In genomic region chr21:33441489-33442477, GRCh38 we compare ENCODE assay signal across 8 cellular contexts. TPM values are rescaled to one million over a fixed set of nuclear protein-coding genes. Genes with fewer than 3 reads are reported as not detected.
DNase-seq lines count a peak whose midpoint lies in the region; ATAC-seq and TF ChIP-seq lines count a peak whose summit lies in the region.

No MANE protein-coding gene starts in this region.

- H3K27ac ChIP-seq in lung (ENCODE audit: low read depth in 1 of 2, low read length in 1 of 2) (peak overlapping the region in 1 of 2 donors; percentile 65), dorsolateral prefrontal cortex (peak overlapping the region in 22 of 59 donors; percentile 2 to 61 (median 28))

- DNase-seq in DMS79 treated with DMSO at 0.1 percent for 48 hours (lab: John Stamatoyannopoulos, UW) (peak; percentile 74), MG63 (peak; percentile 17), amniotic epithelial cell (ENCODE audit: low read depth) (peak; percentile 57), lung (ENCODE audit: low spot score) (peak; percentile 65), dorsolateral prefrontal cortex (no peak)
- no peak for DNase-seq in stimulated activated CD4-positive, alpha-beta T cell treated with anti-CD3 and anti-CD28 coated beads, Interleukin-1b, Interleukin-23, amount 100 ng/mL, for 48 hours

- H3K36me3 ChIP-seq in MG63 = peaks cover 7% of the 10 kb centered on the region
- peaks cover 6 to 7% of the 10 kb centered on the region in 2 donors for H3K36me3 ChIP-seq in lung (ENCODE audit: control insufficient read depth in 2 of 2, insufficient read depth in 2 of 2, low read length in 2 of 2)

- H3K27me3 ChIP-seq in MG63 (no peaks in the 10 kb centered on the region), lung (ENCODE audit: control insufficient read depth, insufficient read depth) (no peaks in the 10 kb centered on the region), dorsolateral prefrontal cortex (no peaks in the 10 kb centered on the region)

- H3K9me3 ChIP-seq in MG63 (no peaks in the 10 kb centered on the region), lung (ENCODE audit: control insufficient read depth in 2 of 2, insufficient read depth in 1 of 2, low read length in 1 of 2) (no peaks in the 10 kb centered on the region)

- peak; percentile 59 for ATAC-seq in GM21528 (IDR thresholded peaks at IDR 0.05; ENCODE audit: low FRiP score, unreplicated experiment)
- peak; percentile 57 for ATAC-seq in lung (ENCODE audit: insufficient read depth, low FRiP score)
- ATAC-seq in HG03139 (IDR thresholded peaks at IDR 0.05; ENCODE audit: unreplicated experiment) = no peak

- intact Hi-C loops in dorsolateral prefrontal cortex (cut with DNase I) = loop anchor here (5.0 to 10.0 kb wide), 4 partner anchors 77 to 609 kb away; no protein-coding TSS in a partner anchor

- H3K4me3 ChIP-seq in MG63 (no peak overlapping the region), lung (no peak overlapping the region), dorsolateral prefrontal cortex (no peak overlapping the region)

- no peak for TF ChIP-seq CTCF in lung (IDR thresholded peaks at IDR 0.05; ENCODE audit: control extremely low read depth, extremely low read depth)
- TF ChIP-seq CTCF in dorsolateral prefrontal cortex (IDR thresholded peaks at IDR 0.05 in 54 of 56, conservative IDR thresholded peaks at IDR 0.05 in 2 of 56; ENCODE audit: low read depth in 1 of 56, partially characterized antibody in 56 of 56) = no peak

- peaks cover 0 to 2% of the 10 kb centered on the region in 2 donors for H3K4me1 ChIP-seq in lung (ENCODE audit: control insufficient read depth in 2 of 2, insufficient read depth in 2 of 2, low read length in 2 of 2)

- 58 to 72% methylated on average over 11 of the region's 11 CpGs for WGBS in lung, 2 donors

RNA-seq across cellular contexts. Expression of gene TMEM50B, which starts 38.0 kb away (rescaled TPM):
- total RNA-seq in MG63 (2014; rRNA removed; shearing (Covaris generic); ENCODE audit: low replicate concordance) = 14.3 and 16.3 TPM in 2 replicates
- total RNA-seq in lung = 10 to 100 TPM; 51.4 to 73.6 TPM
- 10 to 100 TPM; 35.4 to 45.3 TPM for polyA plus RNA-seq in lung
- 10 to 100 TPM; 34.8 to 77.4 (median 49.5) TPM for total RNA-seq in dorsolateral prefrontal cortex

RNA-seq across cellular contexts. Expression of gene IFNGR2, which starts 38.6 kb away (rescaled TPM):
- total RNA-seq in MG63 (2014; rRNA removed; shearing (Covaris generic); ENCODE audit: low replicate concordance) = 63.6 and 66.8 TPM in 2 replicates
- 10 to 100 TPM; 60.8 to 82.4 TPM for total RNA-seq in lung
- 100 to 1,000 TPM in 1 of 2 donors, 10 to 100 TPM in 1; 58.6 to 198 TPM for polyA plus RNA-seq in lung
- total RNA-seq in dorsolateral prefrontal cortex = 10 to 100 TPM; 21.7 to 70.3 (median 48.4) TPM

RNA-seq across cellular contexts. Expression of gene DNAJC28, which starts 49.7 kb away (rescaled TPM):
- 0.72 and 1.1 TPM in 2 replicates for total RNA-seq in MG63 (2014; rRNA removed; shearing (Covaris generic); ENCODE audit: low replicate concordance)
- total RNA-seq in lung (1 to 10 TPM; 1.3 TPM), dorsolateral prefrontal cortex (10 to 100 TPM in 22 of 120 experiments, 1 to 10 TPM in 98; 3.5 to 15.7 (median 8.5) TPM)
- 1 to 10 TPM in 1 of 2 donors, under 1 TPM in 1; 0.74 to 1.6 TPM for polyA plus RNA-seq in lung

Comparison
In these comparisons a context has a peak if more than half of its experiments do, and no peak if none do; other contexts are left out.
1. DNase-seq: peak in DMS79 treated with DMSO at 0.1 percent for 48 hours (single experiment), MG63 (single experiment), amniotic epithelial cell (single experiment) and lung (single experiment); none in stimulated activated CD4-positive, alpha-beta T cell treated with anti-CD3 and anti-CD28 coated beads, Interleukin-1b, Interleukin-23, amount 100 ng/mL, for 48 hours (single experiment) and dorsolateral prefrontal cortex (0 of 10).